Comparison of ENCODE assay signal across 12 cellular contexts in genomic region chr15:54519577-54519976, GRCh38.
DNase-seq lines count a peak whose midpoint lies in the region; ATAC-seq and TF ChIP-seq lines count a peak whose summit lies in the region.
"Had no signal": no experiment of that assay in that cellular context is flagged by ENCODE, and none has a peak within 500 bp of the region (broad histone marks: within the 10 kb centered on the region; RNA-seq: fewer than 3 reads in every experiment).

No MANE protein-coding gene starts in this region.

- intact Hi-C loops in tibial artery (cut with DNase I; ENCODE audit: low total_unique reads): no loop called here

- H3K4me1 ChIP-seq in tibial artery: peaks cover 0 to 30% (median 10%) of the 10 kb centered on the region in 4 donors

- no peaks in the 10 kb centered on the region for H3K36me3 Mint-ChIP-seq in stimulated activated naive CD8-positive, alpha-beta T cell treated with anti-CD3 and anti-CD28 coated beads, Interleukin-15, Interleukin-2, amounts not matched to agents 100 ng/mL and 50 ng/mL, for 24 hours (ENCODE audit: low read depth)

- H3K4me3 Mint-ChIP-seq in stimulated activated naive CD8-positive, alpha-beta T cell treated with anti-CD3 and anti-CD28 coated beads, Interleukin-15, Interleukin-2, amounts not matched to agents 100 ng/mL and 50 ng/mL, for 24 hours: peak overlapping the region; percentile 2
- H3K4me3 Mint-ChIP-seq: H9 had no signal

- no peak for DNase-seq in stimulated activated naive CD8-positive, alpha-beta T cell treated with anti-CD3 and anti-CD28 coated beads, Interleukin-15, Interleukin-2, amounts not matched to agents 100 U/mL and 50 U/mL, for 24 hours
- DNase-seq in OCI-M1 (lab: John Stamatoyannopoulos, UW): peak; percentile 39
- DNase-seq in tibial artery: no peak
- no peak for DNase-seq in glomerular visceral epithelial cell (ENCODE audit: extremely low spot score)
- DNase-seq in dermis blood vessel endothelial cell: no peak
- DNase-seq in NCI-H2107 (lab: John Stamatoyannopoulos, UW): no peak
- DNase-seq: H9, NCI-H510A treated with DMSO at 0.1 percent for 48 hours, T-helper 9 cell had no signal

- H3K4me3 ChIP-seq in tibial artery: no peak overlapping the region
- H3K4me3 ChIP-seq: lung had no signal

- H3K27me3 ChIP-seq in tibial artery: no peaks in the 10 kb centered on the region

- no peak for ATAC-seq in stimulated activated naive CD8-positive, alpha-beta T cell treated with anti-CD3 and anti-CD28 coated beads, Interleukin-15, Interleukin-2, amounts not matched to agents 100 U/mL and 50 U/mL, for 24 hours
- ATAC-seq in HG03097 (IDR thresholded peaks at IDR 0.05; ENCODE audit: low FRiP score, unreplicated experiment): peak; percentile 80

- H3K36me3 ChIP-seq in tibial artery: no peaks in the 10 kb centered on the region

- no peaks in the 10 kb centered on the region for H3K9me3 Mint-ChIP-seq in stimulated activated naive CD8-positive, alpha-beta T cell treated with anti-CD3 and anti-CD28 coated beads, Interleukin-15, Interleukin-2, amounts not matched to agents 100 ng/mL and 50 ng/mL, for 24 hours
- H3K9me3 Mint-ChIP-seq: H9 had no signal

- no peaks in the 10 kb centered on the region for H3K27me3 Mint-ChIP-seq in stimulated activated naive CD8-positive, alpha-beta T cell treated with anti-CD3 and anti-CD28 coated beads, Interleukin-15, Interleukin-2, amounts not matched to agents 100 ng/mL and 50 ng/mL, for 24 hours

- H3K27ac ChIP-seq in tibial artery: peak overlapping the region; percentile 37 to 50

- no peaks in the 10 kb centered on the region for H3K9me3 ChIP-seq in tibial artery

- H3K4me1 Mint-ChIP-seq in stimulated activated naive CD8-positive, alpha-beta T cell treated with anti-CD3 and anti-CD28 coated beads, Interleukin-15, Interleukin-2, amounts not matched to agents 100 ng/mL and 50 ng/mL, for 24 hours (ENCODE audit: low read depth): peaks cover 25% of the 10 kb centered on the region

- H3K27ac Mint-ChIP-seq in stimulated activated naive CD8-positive, alpha-beta T cell treated with anti-CD3 and anti-CD28 coated beads, Interleukin-15, Interleukin-2, amounts not matched to agents 100 ng/mL and 50 ng/mL, for 24 hours: no peak overlapping the region

- TF ChIP-seq CTCF in tibial artery (IDR thresholded peaks at IDR 0.05): no peak
